In the genomic region with DNA sequence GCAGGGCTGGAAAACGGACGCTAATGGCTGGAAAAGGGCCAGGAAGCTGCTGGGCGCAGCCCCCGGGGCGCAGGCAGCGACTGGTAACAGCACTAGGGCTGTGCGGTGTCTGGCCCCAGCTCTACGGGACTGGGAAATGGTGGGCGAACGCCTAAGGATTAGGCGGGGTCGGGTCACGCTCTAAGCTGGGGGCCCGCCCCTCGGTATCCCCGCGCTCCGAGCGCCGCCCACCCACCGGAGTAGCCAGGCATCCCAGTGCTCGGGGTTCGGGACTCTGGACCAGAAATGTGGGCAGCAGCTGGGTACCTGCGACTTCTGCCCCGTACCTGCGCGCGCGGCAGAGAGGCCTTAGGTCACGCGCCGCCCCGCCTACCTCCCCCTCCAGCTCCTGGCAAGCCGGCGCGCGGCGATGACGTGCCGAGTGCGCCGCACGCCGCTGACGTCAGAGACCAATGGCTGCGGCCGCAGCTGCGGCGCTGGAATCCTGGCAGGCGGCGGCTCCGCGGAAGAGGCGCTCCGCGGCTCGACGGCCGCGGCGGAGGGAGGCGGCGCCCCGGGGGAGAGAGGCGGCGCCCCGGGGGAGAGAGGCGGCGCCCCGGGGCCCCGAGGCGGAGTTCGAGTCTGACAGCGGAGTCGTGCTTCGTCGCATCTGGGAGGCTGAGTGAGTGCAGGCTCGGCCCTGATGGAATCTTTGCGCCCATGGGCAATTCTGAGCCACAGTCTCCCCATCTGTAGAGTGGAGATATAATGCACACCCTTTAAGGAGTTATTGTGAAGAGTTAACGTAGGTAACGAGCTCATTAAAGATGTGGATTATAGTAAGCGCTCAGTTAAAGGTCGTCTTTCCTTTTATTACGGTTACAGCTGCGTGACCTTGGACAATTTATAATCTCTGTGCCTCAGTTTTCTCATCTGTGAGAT, we compare ENCODE assay signal across 1 cellular context.
A peak's percentile ranks its signal among the peaks of the same experiment; 100 is the strongest.
TF ChIP-seq lines count a peak whose summit lies in the region.

Gene HPS4, minus strand, starts transcription at position 345 of the 921 bp plus-strand sequence. CDS start 2,021 bp downstream, outside the sequence.
Gene SRRD, plus strand, starts transcription at position 439 of the 921 bp plus-strand sequence. Its CDS starts 14 bp downstream, at position 453.

TF ChIP-seq in HepG2, 621 proteins besides CTCF, POLR2A, EP300 and RAD21 (continued from another document and continues in another):
- TF ChIP-seq ATF7-NPFF (CRISPR knock-in tag; IDR thresholded peaks at IDR 0.05; ENCODE audit: low read depth) = peak; percentile 73
- peak; percentile 94 for TF ChIP-seq POLR2G (IDR thresholded peaks at IDR 0.05; ENCODE audit: low read depth, low read length)
- no peak for TF ChIP-seq MAFG (CRISPR knock-in tag; IDR thresholded peaks at IDR 0.05)
- TF ChIP-seq E2F2 (CRISPR knock-in tag; IDR thresholded peaks at IDR 0.05; ENCODE audit: borderline replicate concordance) = no peak
- TF ChIP-seq ZNF225 (CRISPR knock-in tag; IDR thresholded peaks at IDR 0.05) = no peak
- TF ChIP-seq NFKBIZ (CRISPR knock-in tag; IDR thresholded peaks at IDR 0.05) = peak; percentile 76; the same call in 1 of the 2 replicates
- peak; percentile 87; the same call in 1 of the 2 replicates for TF ChIP-seq FOXK1 (CRISPR knock-in tag; IDR thresholded peaks at IDR 0.05; ENCODE audit: borderline replicate concordance, low read depth)
- no peak for TF ChIP-seq ONECUT2 (CRISPR knock-in tag; IDR thresholded peaks at IDR 0.05)
- no peak for TF ChIP-seq NFIB (CRISPR knock-in tag; IDR thresholded peaks at IDR 0.05; ENCODE audit: borderline replicate concordance)
- peak; percentile 60 for TF ChIP-seq ARID5B (CRISPR knock-in tag; IDR thresholded peaks at IDR 0.05)
- TF ChIP-seq MTF1 (CRISPR knock-in tag; IDR thresholded peaks at IDR 0.05) = no peak
- peak; percentile 86 for TF ChIP-seq DRAP1 (CRISPR knock-in tag; IDR thresholded peaks at IDR 0.05)
- peak; percentile 99 for TF ChIP-seq ZNF629 (CRISPR knock-in tag; conservative IDR thresholded peaks at IDR 0.05)
- no peak for TF ChIP-seq RFX1 (IDR thresholded peaks at IDR 0.05)
- TF ChIP-seq KLF9 (CRISPR knock-in tag; IDR thresholded peaks at IDR 0.05; ENCODE audit: low read depth) = peak; percentile 71; the same call in 1 of the 2 replicates
- peak; percentile 85 for TF ChIP-seq ADNP (CRISPR knock-in tag; IDR thresholded peaks at IDR 0.05)
- peak; percentile 88 for TF ChIP-seq DMAP1 (CRISPR knock-in tag; IDR thresholded peaks at IDR 0.05)
- no peak; the same call in 1 of the 2 replicates for TF ChIP-seq GATA4 (IDR thresholded peaks at IDR 0.05; ENCODE audit: borderline replicate concordance, low read depth)
- peak; percentile 93 for TF ChIP-seq ZNF574 (CRISPR knock-in tag; IDR thresholded peaks at IDR 0.05)
- TF ChIP-seq MEIS1 (CRISPR knock-in tag; IDR thresholded peaks at IDR 0.05; ENCODE audit: borderline replicate concordance) = no peak
- TF ChIP-seq ZNF891 (CRISPR knock-in tag; IDR thresholded peaks at IDR 0.05) = peak; percentile 83
- TF ChIP-seq, protein P1, sequence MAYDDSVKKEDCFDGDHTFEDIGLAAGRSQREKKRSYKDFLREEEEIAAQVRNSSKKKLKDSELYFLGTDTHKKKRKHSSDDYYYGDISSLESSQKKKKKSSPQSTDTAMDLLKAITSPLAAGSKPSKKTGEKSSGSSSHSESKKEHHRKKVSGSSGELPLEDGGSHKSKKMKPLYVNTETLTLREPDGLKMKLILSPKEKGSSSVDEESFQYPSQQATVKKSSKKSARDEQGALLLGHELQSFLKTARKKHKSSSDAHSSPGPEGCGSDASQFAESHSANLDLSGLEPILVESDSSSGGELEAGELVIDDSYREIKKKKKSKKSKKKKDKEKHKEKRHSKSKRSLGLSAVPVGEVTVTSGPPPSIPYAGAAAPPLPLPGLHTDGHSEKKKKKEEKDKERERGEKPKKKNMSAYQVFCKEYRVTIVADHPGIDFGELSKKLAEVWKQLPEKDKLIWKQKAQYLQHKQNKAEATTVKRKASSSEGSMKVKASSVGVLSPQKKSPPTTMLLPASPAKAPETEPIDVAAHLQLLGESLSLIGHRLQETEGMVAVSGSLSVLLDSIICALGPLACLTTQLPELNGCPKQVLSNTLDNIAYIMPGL (CRISPR knock-in tag; IDR thresholded peaks at IDR 0.05; ENCODE audit: borderline replicate concordance in 1 of 2, low read depth in 1 of 2) = peak; percentile 63 to 88
- TF ChIP-seq PHF20 (CRISPR knock-in tag; IDR thresholded peaks at IDR 0.05) = peak; percentile 96
- TF ChIP-seq, protein P2, sequence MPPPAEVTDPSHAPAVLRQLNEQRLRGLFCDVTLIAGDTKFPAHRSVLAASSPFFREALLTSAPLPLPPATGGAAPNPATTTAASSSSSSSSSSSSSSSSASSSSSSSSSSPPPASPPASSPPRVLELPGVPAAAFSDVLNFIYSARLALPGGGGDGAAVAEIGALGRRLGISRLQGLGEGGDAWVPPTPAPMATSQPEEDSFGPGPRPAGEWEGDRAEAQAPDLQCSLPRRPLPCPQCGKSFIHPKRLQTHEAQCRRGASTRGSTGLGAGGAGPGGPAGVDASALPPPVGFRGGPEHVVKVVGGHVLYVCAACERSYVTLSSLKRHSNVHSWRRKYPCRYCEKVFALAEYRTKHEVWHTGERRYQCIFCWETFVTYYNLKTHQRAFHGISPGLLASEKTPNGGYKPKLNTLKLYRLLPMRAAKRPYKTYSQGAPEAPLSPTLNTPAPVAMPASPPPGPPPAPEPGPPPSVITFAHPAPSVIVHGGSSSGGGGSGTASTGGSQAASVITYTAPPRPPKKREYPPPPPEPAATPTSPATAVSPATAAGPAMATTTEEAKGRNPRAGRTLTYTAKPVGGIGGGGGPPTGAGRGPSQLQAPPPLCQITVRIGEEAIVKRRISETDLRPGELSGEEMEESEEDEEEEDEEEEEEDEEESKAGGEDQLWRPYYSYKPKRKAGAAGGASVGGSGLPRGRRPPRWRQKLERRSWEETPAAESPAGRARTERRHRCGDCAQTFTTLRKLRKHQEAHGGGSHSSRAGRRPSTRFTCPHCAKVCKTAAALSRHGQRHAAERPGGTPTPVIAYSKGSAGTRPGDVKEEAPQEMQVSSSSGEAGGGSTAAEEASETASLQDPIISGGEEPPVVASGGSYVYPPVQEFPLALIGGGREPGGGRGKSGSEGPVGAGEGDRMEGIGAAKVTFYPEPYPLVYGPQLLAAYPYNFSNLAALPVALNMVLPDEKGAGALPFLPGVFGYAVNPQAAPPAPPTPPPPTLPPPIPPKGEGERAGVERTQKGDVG (CRISPR knock-in tag; IDR thresholded peaks at IDR 0.05; ENCODE audit: borderline replicate concordance) = 0 out of 2 replicates have a peak, but pooled peaks have one; percentile 47
- TF ChIP-seq ZNF329 (CRISPR knock-in tag; IDR thresholded peaks at IDR 0.05; ENCODE audit: low read depth) = peak; percentile 20; the same call in 1 of the 2 replicates
- no peak for TF ChIP-seq ZNF644 (CRISPR knock-in tag; IDR thresholded peaks at IDR 0.05; ENCODE audit: low read depth)
- TF ChIP-seq KDM2A (CRISPR knock-in tag; IDR thresholded peaks at IDR 0.05; ENCODE audit: borderline replicate concordance, low read depth) = peak; percentile 92
- peak; percentile 83; the same call in 1 of the 2 replicates for TF ChIP-seq ZNF138 (CRISPR knock-in tag; IDR thresholded peaks at IDR 0.05; ENCODE audit: low read depth)
- TF ChIP-seq ZEB1 (IDR thresholded peaks at IDR 0.05; ENCODE audit: insufficient replicate concordance, low read depth) = peak; percentile 94
- 0 out of 2 replicates have a peak, but pooled peaks have one; percentile 22 for TF ChIP-seq SIX1 (CRISPR knock-in tag; IDR thresholded peaks at IDR 0.05; ENCODE audit: borderline replicate concordance)
- no peak for TF ChIP-seq ZSCAN22 (CRISPR knock-in tag; IDR thresholded peaks at IDR 0.05)
- peak; percentile 86; the same call in 1 of the 2 replicates for TF ChIP-seq SIN3A (IDR thresholded peaks at IDR 0.05; ENCODE audit: borderline replicate concordance, low read depth, low read length)
- TF ChIP-seq GZF1 (CRISPR knock-in tag; IDR thresholded peaks at IDR 0.05) = no peak
- TF ChIP-seq, protein P3, sequence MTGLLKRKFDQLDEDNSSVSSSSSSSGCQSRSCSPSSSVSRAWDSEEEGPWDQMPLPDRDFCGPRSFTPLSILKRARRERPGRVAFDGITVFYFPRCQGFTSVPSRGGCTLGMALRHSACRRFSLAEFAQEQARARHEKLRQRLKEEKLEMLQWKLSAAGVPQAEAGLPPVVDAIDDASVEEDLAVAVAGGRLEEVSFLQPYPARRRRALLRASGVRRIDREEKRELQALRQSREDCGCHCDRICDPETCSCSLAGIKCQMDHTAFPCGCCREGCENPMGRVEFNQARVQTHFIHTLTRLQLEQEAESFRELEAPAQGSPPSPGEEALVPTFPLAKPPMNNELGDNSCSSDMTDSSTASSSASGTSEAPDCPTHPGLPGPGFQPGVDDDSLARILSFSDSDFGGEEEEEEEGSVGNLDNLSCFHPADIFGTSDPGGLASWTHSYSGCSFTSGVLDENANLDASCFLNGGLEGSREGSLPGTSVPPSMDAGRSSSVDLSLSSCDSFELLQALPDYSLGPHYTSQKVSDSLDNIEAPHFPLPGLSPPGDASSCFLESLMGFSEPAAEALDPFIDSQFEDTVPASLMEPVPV (CRISPR knock-in tag; IDR thresholded peaks at IDR 0.05) = peak; percentile 64; the same call in 1 of the 2 replicates
- TF ChIP-seq PRMT3 (CRISPR knock-in tag; IDR thresholded peaks at IDR 0.05; ENCODE audit: borderline replicate concordance, low read depth) = no peak
- no peak for TF ChIP-seq ZBTB33 (CRISPR knock-in tag; IDR thresholded peaks at IDR 0.05)
- TF ChIP-seq ZNF878 (CRISPR knock-in tag; IDR thresholded peaks at IDR 0.05) = no peak
- TF ChIP-seq ZNF124 (CRISPR knock-in tag; IDR thresholded peaks at IDR 0.05) = peak; percentile 62
- no peak; the same call in 1 of the 2 replicates for TF ChIP-seq ZNF160 (CRISPR knock-in tag; IDR thresholded peaks at IDR 0.05)
- peak; percentile 48 for TF ChIP-seq SP2 (CRISPR knock-in tag; IDR thresholded peaks at IDR 0.05)
- 0 out of 2 replicates have a peak, but pooled peaks have one; percentile 21 for TF ChIP-seq ZSCAN12 (CRISPR knock-in tag; IDR thresholded peaks at IDR 0.05)
